ENCODE assay signal across 1 cellular context in genomic region chr1:202944438-202944921, GRCh38.
TF ChIP-seq lines count a peak whose summit lies in the region.

No MANE protein-coding gene starts in this region.

TF ChIP-seq in K562, 482 proteins besides CTCF, POLR2A, EP300 and RAD21 (continued from another document and continues in another):
- TF ChIP-seq PML (IDR thresholded peaks at IDR 0.05; ENCODE audit: low read length) = peak; percentile 93
- TF ChIP-seq ZNF263 (CRISPR knock-in tag; IDR thresholded peaks at IDR 0.05; ENCODE audit: borderline replicate concordance) = 0 out of 2 replicates have a peak, but pooled peaks have one; percentile 42
- TF ChIP-seq TCF15 (CRISPR knock-in tag; IDR thresholded peaks at IDR 0.05) = no peak
- TF ChIP-seq ZBTB26 (CRISPR knock-in tag; IDR thresholded peaks at IDR 0.05) = no peak
- 0 out of 2 replicates have a peak, but pooled peaks have one; percentile 10 for TF ChIP-seq ATF3 (IDR thresholded peaks at IDR 0.05)
- no peak for TF ChIP-seq ATF3 (CRISPR knock-in tag; conservative IDR thresholded peaks at IDR 0.05)
- no peak for TF ChIP-seq NFRKB (IDR thresholded peaks at IDR 0.05; ENCODE audit: low read depth)
- TF ChIP-seq TRIM24 (IDR thresholded peaks at IDR 0.05) = peak; percentile 70 to 86; a peak in 3 of 4 replicates
- TF ChIP-seq SMAD1 (IDR thresholded peaks at IDR 0.05; ENCODE audit: low read depth, low read length, partially characterized antibody) = no peak
- no peak for TF ChIP-seq ATF1 (CRISPR knock-in tag; IDR thresholded peaks at IDR 0.05)
- peak; percentile 54; the same call in 1 of the 2 replicates for TF ChIP-seq ATF1 (tag; IDR thresholded peaks at IDR 0.05)
- peak; percentile 88 for TF ChIP-seq FOXM1 (IDR thresholded peaks at IDR 0.05; ENCODE audit: low read depth)
- no peak for TF ChIP-seq FOXM1 (CRISPR knock-in tag; IDR thresholded peaks at IDR 0.05; ENCODE audit: low read depth)
- no peak for TF ChIP-seq ZNF224 (CRISPR knock-in tag; IDR thresholded peaks at IDR 0.05)
- peak; percentile 39; the same call in 1 of the 2 replicates for TF ChIP-seq KHSRP (IDR thresholded peaks at IDR 0.05)
- no peak for TF ChIP-seq FOXO4 (CRISPR knock-in tag; IDR thresholded peaks at IDR 0.05)
- peak; percentile 62; the same call in 1 of the 2 replicates for TF ChIP-seq HSF4 (CRISPR knock-in tag; IDR thresholded peaks at IDR 0.05; ENCODE audit: borderline replicate concordance)
- peak; percentile 85 for TF ChIP-seq KLF16 (IDR thresholded peaks at IDR 0.05)
- peak; percentile 21 to 76; a peak in 3 of 4 replicates for TF ChIP-seq RCOR1 (IDR thresholded peaks at IDR 0.05; ENCODE audit: borderline replicate concordance in 1 of 2, low read depth in 2 of 2, low read length in 2 of 2)
- TF ChIP-seq ZNF445 (CRISPR knock-in tag; IDR thresholded peaks at IDR 0.05; ENCODE audit: low read depth) = no peak
- TF ChIP-seq NFIC (IDR thresholded peaks at IDR 0.05) = peak; percentile 96
- 0 out of 2 replicates have a peak, but pooled peaks have one; percentile 21 for TF ChIP-seq CHD2 (IDR thresholded peaks at IDR 0.05; ENCODE audit: low read depth, low read length)
- peak; percentile 32 for TF ChIP-seq CREB1 (IDR thresholded peaks at IDR 0.05)
- no peak for TF ChIP-seq CREB1 (CRISPR knock-in tag; IDR thresholded peaks at IDR 0.05)
- TF ChIP-seq ZBTB9 (CRISPR knock-in tag; IDR thresholded peaks at IDR 0.05) = peak; percentile 81
- peak; percentile 68 for TF ChIP-seq SMAD4 (CRISPR knock-in tag; conservative IDR thresholded peaks at IDR 0.05)
- TF ChIP-seq JUND (IDR thresholded peaks at IDR 0.05; ENCODE audit: borderline replicate concordance, low read depth, low read length) = peak; percentile 56; the same call in 1 of the 2 replicates
- peak; percentile 73; the same call in 2 of the 3 replicates for TF ChIP-seq JUND (tag; IDR thresholded peaks at IDR 0.05; ENCODE audit: borderline replicate concordance, low read depth, low read length)
- TF ChIP-seq CBFA2T3 (IDR thresholded peaks at IDR 0.05) = peak; percentile 97
- peak; percentile 95 for TF ChIP-seq MTA2 (IDR thresholded peaks at IDR 0.05; ENCODE audit: low read depth)
- TF ChIP-seq EP400 (IDR thresholded peaks at IDR 0.05) = peak; percentile 8; the same call in 1 of the 2 replicates
- no peak for TF ChIP-seq ZNF76 (CRISPR knock-in tag; IDR thresholded peaks at IDR 0.05; ENCODE audit: borderline replicate concordance)
- peak; percentile 94 for TF ChIP-seq ZNF766 (CRISPR knock-in tag; conservative IDR thresholded peaks at IDR 0.05)
- TF ChIP-seq NCOA1 (IDR thresholded peaks at IDR 0.05; ENCODE audit: low read depth) = peak; percentile 43; the same call in 1 of the 2 replicates
- peak; percentile 72 for TF ChIP-seq ZBTB2 (IDR thresholded peaks at IDR 0.05)
- peak; percentile 67 for TF ChIP-seq CXXC5 (CRISPR knock-in tag; IDR thresholded peaks at IDR 0.05)
- peak; percentile 26; the same call in 1 of the 2 replicates for TF ChIP-seq TFAP4 (CRISPR knock-in tag; IDR thresholded peaks at IDR 0.05; ENCODE audit: borderline replicate concordance)
- TF ChIP-seq TRIM28 (IDR thresholded peaks at IDR 0.05) = peak; percentile 52
- TF ChIP-seq HDAC3 (IDR thresholded peaks at IDR 0.05; ENCODE audit: borderline replicate concordance, partially characterized antibody) = peak; percentile 66
- peak; percentile 93 for TF ChIP-seq SOX6 (IDR thresholded peaks at IDR 0.05)
- 0 out of 2 replicates have a peak, but pooled peaks have one; percentile 66 for TF ChIP-seq MTA1 (IDR thresholded peaks at IDR 0.05; ENCODE audit: borderline replicate concordance)
- TF ChIP-seq CGGBP1 (CRISPR knock-in tag; IDR thresholded peaks at IDR 0.05) = 0 out of 2 replicates have a peak, but pooled peaks have one; percentile 43
- peak; percentile 95 for TF ChIP-seq NCOR1 (IDR thresholded peaks at IDR 0.05)
- 0 out of 2 replicates have a peak, but pooled peaks have one; percentile 54 for TF ChIP-seq ZNF644 (tag; IDR thresholded peaks at IDR 0.05; ENCODE audit: low read depth)
- TF ChIP-seq TEAD1 (CRISPR knock-in tag; IDR thresholded peaks at IDR 0.05) = peak in 1 of 2 experiments; percentile 69; a peak in 1 of 4 replicates
- TF ChIP-seq CTBP1 (IDR thresholded peaks at IDR 0.05; ENCODE audit: borderline replicate concordance) = peak; percentile 86
- TF ChIP-seq CC2D1A (IDR thresholded peaks at IDR 0.05) = peak; percentile 86; the same call in 1 of the 2 replicates
- no peak for TF ChIP-seq HOMEZ (CRISPR knock-in tag; IDR thresholded peaks at IDR 0.05)
- peak; percentile 13 to 75; a peak in 3 of 4 replicates for TF ChIP-seq HDAC1 (IDR thresholded peaks at IDR 0.05)
- peak; percentile 18; the same call in 1 of the 2 replicates for TF ChIP-seq ZNF274 (IDR thresholded peaks at IDR 0.05; ENCODE audit: borderline replicate concordance, low read depth, low read length)
- peak; percentile 62 for TF ChIP-seq FOSL1 (tag; conservative IDR thresholded peaks at IDR 0.05)
- TF ChIP-seq MBD2 (IDR thresholded peaks at IDR 0.05; ENCODE audit: borderline replicate concordance, low read depth) = no peak; the same call in 1 of the 2 replicates
- TF ChIP-seq IFI16 (CRISPR knock-in tag; IDR thresholded peaks at IDR 0.05) = no peak
- TF ChIP-seq VEZF1 (CRISPR knock-in tag; IDR thresholded peaks at IDR 0.05) = no peak; the same call in 1 of the 2 replicates
- TF ChIP-seq ZFPM2 (CRISPR knock-in tag; IDR thresholded peaks at IDR 0.05) = no peak
- peak; percentile 51; the same call in 1 of the 2 replicates for TF ChIP-seq ELF4 (CRISPR knock-in tag; IDR thresholded peaks at IDR 0.05)
- TF ChIP-seq NFATC3 (IDR thresholded peaks at IDR 0.05) = 0 out of 2 replicates have a peak, but pooled peaks have one; percentile 18
- peak; percentile 46 to 80; a peak in 2 of 4 replicates for TF ChIP-seq TBL1XR1 (IDR thresholded peaks at IDR 0.05; ENCODE audit: low read length in 2 of 2)
- TF ChIP-seq GATA2 (CRISPR knock-in tag; IDR thresholded peaks at IDR 0.05) = peak; percentile 89
- TF ChIP-seq STAT5A (IDR thresholded peaks at IDR 0.05; ENCODE audit: borderline replicate concordance, low read length) = peak; percentile 85
- 0 out of 2 replicates have a peak, but pooled peaks have one; percentile 38 for TF ChIP-seq ZEB2 (IDR thresholded peaks at IDR 0.05)
- peak; percentile 62; the same call in 1 of the 2 replicates for TF ChIP-seq ZKSCAN8 (CRISPR knock-in tag; IDR thresholded peaks at IDR 0.05)
- peak; percentile 71 for TF ChIP-seq ADNP (tag; IDR thresholded peaks at IDR 0.05)
- peak; percentile 93 for TF ChIP-seq POLR2AphosphoS5 (IDR thresholded peaks at IDR 0.05; ENCODE audit: control insufficient read depth, insufficient read depth, low read depth, low read length)
